Comparison of ENCODE assay signal across 8 cellular contexts in the genomic region with DNA sequence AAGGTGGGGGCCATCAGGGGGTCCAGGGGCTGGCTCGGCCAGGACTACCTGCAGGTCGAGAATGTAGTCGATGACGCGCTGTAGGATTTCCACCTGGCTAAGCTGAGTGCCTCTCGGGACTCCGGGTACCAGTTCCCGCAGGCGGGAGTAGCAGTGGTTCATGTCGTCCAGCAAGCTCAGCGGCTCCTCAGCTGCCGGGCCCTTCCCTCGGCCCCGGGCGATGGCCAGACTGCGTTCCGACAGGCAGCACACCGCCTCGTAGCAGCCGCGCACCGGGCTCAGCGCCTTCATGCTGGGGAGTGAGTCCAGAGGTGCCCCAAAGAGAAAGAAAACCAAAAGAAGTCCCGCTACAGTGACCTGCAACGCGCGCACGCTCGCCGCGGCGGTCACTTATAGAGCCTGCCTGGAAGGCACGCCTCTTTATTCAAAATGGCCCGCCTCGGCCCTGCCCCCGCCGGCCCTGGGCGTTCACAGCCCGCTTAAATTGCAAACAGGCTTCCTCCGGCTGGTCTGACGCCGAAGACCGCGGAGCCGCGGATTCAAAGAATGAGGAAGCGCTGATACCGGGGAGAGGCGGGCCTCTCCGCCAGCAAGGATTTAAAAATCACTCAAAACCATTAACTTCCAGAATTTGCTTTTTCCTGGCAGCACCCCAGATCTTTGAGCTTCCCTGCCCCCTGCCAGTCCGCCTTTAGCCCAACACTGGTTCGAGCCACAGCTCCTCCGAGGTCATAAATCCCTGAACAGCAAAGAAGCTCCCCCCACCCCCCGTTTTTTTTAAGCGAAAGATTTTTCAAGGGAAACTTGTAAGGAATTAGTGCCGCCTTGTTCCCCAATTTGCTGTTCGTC. TPM values are rescaled to one million over a fixed set of nuclear protein-coding genes. Genes with fewer than 3 reads are reported as not detected.
DNase-seq lines count a peak whose midpoint lies in the region; ATAC-seq and TF ChIP-seq lines count a peak whose summit lies in the region.

A gene with protein sequence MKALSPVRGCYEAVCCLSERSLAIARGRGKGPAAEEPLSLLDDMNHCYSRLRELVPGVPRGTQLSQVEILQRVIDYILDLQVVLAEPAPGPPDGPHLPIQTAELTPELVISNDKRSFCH (minus strand): TSS at position 366 of the 849 bp plus-strand sequence. CDS start 75 bp downstream, at position 291.

- peaks cover 6% of the 10 kb centered on the region for H3K36me3 Mint-ChIP-seq in activated CD4-positive, alpha-beta memory T cell treated with anti-CD3 and anti-CD28 coated beads, Interleukin-2, amount 10 ng/mL, durations not matched to agents 7 days and 5 days (ENCODE audit: low read depth)

- intact Hi-C loops in lower lobe of right lung (cut with DNase I): no loop called here

- peak; percentile 99 for DNase-seq in CD1c-positive myeloid dendritic cell (ENCODE audit: extremely low spot score)
- DNase-seq in NCI-H774 (lab: John Stamatoyannopoulos, UW): peak; percentile 65
- peak; percentile 94 for DNase-seq in activated CD4-positive, alpha-beta memory T cell treated with anti-CD3 and anti-CD28 coated beads, Interleukin-2, amount 10 ng/mL, durations not matched to agents 7 days and 5 days
- peak; percentile 97 for DNase-seq in ecto neural progenitor cell (ENCODE audit: low spot score)
- peak; percentile 99 for DNase-seq in lower lobe of right lung
- peak; percentile 75 to 94 (median 79) for DNase-seq in stimulated activated CD4-positive, alpha-beta T cell treated with anti-CD3 and anti-CD28 coated beads, TNF-alpha, amount 100 ng/mL, for 24 hours (ENCODE audit: low read depth in 3 of 3)

- peak within 1 kb of the TSS; percentile 96 for H3K27ac ChIP-seq in lower lobe of right lung

- H3K4me1 ChIP-seq in lower lobe of right lung: peaks cover 72% of the 10 kb centered on the region

- peak within 1 kb of the TSS; percentile 73 for H3K27ac Mint-ChIP-seq in activated CD4-positive, alpha-beta memory T cell treated with anti-CD3 and anti-CD28 coated beads, Interleukin-2, amount 10 ng/mL, durations not matched to agents 7 days and 5 days

- H3K36me3 ChIP-seq in lower lobe of right lung: peaks cover 10% of the 10 kb centered on the region

- CTCF ChIA-PET in activated CD4-positive, alpha-beta memory T cell treated with anti-CD3 and anti-CD28 coated beads, Interleukin-2, amount 10 ng/mL, durations not matched to agents 7 days and 5 days (lab: Charles Lee): interaction anchor here (0.7 to 3.5 kb wide), 13 partner anchors 8 to 78 kb away, joined by 3 to 29 read pairs (median 6); no protein-coding TSS in a partner anchor

- no peaks in the 10 kb centered on the region for H3K27me3 ChIP-seq in lower lobe of right lung (ENCODE audit: low read depth)

- no peaks in the 10 kb centered on the region for H3K9me3 Mint-ChIP-seq in activated CD4-positive, alpha-beta memory T cell treated with anti-CD3 and anti-CD28 coated beads, Interleukin-2, amount 10 ng/mL, durations not matched to agents 7 days and 5 days

- H3K27me3 Mint-ChIP-seq in activated CD4-positive, alpha-beta memory T cell treated with anti-CD3 and anti-CD28 coated beads, Interleukin-2, amount 10 ng/mL, durations not matched to agents 7 days and 5 days: peaks cover 52% of the 10 kb centered on the region

- POLR2A ChIA-PET in activated CD4-positive, alpha-beta memory T cell treated with anti-CD3 and anti-CD28 coated beads, Interleukin-2, amount 10 ng/mL, durations not matched to agents 7 days and 5 days (lab: Charles Lee): interaction anchor here (0.6 to 8.5 kb wide), 20 partner anchors 9 to 217 kb away, joined by 3 to 63 read pairs (median 8); a partner anchor contains a TSS

- TF ChIP-seq CTCF in lower lobe of right lung (IDR thresholded peaks at IDR 0.05): no peak

- peaks cover 59% of the 10 kb centered on the region for H3K4me1 Mint-ChIP-seq in activated CD4-positive, alpha-beta memory T cell treated with anti-CD3 and anti-CD28 coated beads, Interleukin-2, amount 10 ng/mL, durations not matched to agents 7 days and 5 days

- no peaks in the 10 kb centered on the region for H3K9me3 ChIP-seq in lower lobe of right lung

- peak within 1 kb of the TSS; percentile 92 for H3K4me3 ChIP-seq in lower lobe of right lung

- peak; percentile 60 for ATAC-seq in GM19372 (IDR thresholded peaks at IDR 0.05; ENCODE audit: low read depth, unreplicated experiment)
- ATAC-seq in HG03558 (IDR thresholded peaks at IDR 0.05; ENCODE audit: extremely low read depth, unreplicated experiment): peak; percentile 35
- ATAC-seq in lower lobe of right lung: peak; percentile 83 to 88

- H3K4me3 Mint-ChIP-seq in activated CD4-positive, alpha-beta memory T cell treated with anti-CD3 and anti-CD28 coated beads, Interleukin-2, amount 10 ng/mL, durations not matched to agents 7 days and 5 days: peak within 1 kb of the TSS; percentile 84

RNA-seq across cellular contexts. Expression of the gene that starts here (rescaled TPM):
- 10 to 100 TPM; 14.7 to 14.8 TPM for total RNA-seq in activated CD4-positive, alpha-beta memory T cell treated with anti-CD3 and anti-CD28 coated beads, Interleukin-2, amount 10 ng/mL, durations not matched to agents 7 days and 5 days
- total RNA-seq in lower lobe of right lung: 137 TPM

Comparison
In these comparisons a context has a peak if more than half of its experiments do, and no peak if none do; other contexts are left out.
1. Peak in every context shown above with its lines: DNase-seq, ATAC-seq, H3K4me3 ChIP-seq and H3K27ac ChIP-seq.
2. ATAC-seq: peak in every context shown above with its lines; median percentile 86 in lower lobe of right lung; 60 in GM19372; 35 in HG03558.